In genomic region chr3:81476652-81477051, GRCh38 we compare ENCODE assay signal across 23 cellular contexts.
"Had no signal": no experiment of that assay in that cellular context is flagged by ENCODE, and none has a peak within 500 bp of the region (broad histone marks: within the 10 kb centered on the region; RNA-seq: fewer than 3 reads in every experiment).

No MANE protein-coding gene starts in this region.

- H3K4me1 Mint-ChIP-seq: activated naive CD8-positive, alpha-beta T cell treated with anti-CD3 and anti-CD28 coated beads for 36 hours; nephron; stimulated activated effector memory CD8-positive, alpha-beta T cell treated with anti-CD3 and anti-CD28 coated beads, Interleukin-12 subunit alpha, Interleukin-12 subunit beta, amount 100 ng/mL, for 72 hours had no signal

- DNase-seq: activated CD4-positive, alpha-beta memory T cell treated with anti-CD3 and anti-CD28 coated beads for 36 hours; activated CD4-positive, alpha-beta T cell treated with anti-CD3 and anti-CD28 coated beads for 4 hours; activated CD8-positive, alpha-beta memory T cell treated with anti-CD3 and anti-CD28 coated beads, Interleukin-2, amount 50 U/mL, for 4 hours; activated effector memory CD4-positive, alpha-beta T cell treated with anti-CD3 and anti-CD28 coated beads, Interleukin-2, amount 50 U/mL, for 16 hours; activated naive CD4-positive, alpha-beta T cell treated with anti-CD3 and anti-CD28 coated beads for 36 hours; activated naive CD8-positive, alpha-beta T cell treated with anti-CD3 and anti-CD28 coated beads for 36 hours; activated T-cell treated with anti-CD3 and anti-CD28 coated beads, Interleukin-2, amount 50 U/mL, for 1 hour; adrenal gland; aorta; body of pancreas; effector CD8-positive, alpha-beta T cell; esophagus squamous epithelium; foreskin melanocyte; left lung; mesendoderm; stimulated activated CD4-positive, alpha-beta T cell treated with anti-CD3 and anti-CD28 coated beads, Interleukin-4, amount 100 ng/mL, for 24 hours; trophoblast cell; uterus had no signal

- H3K27me3 Mint-ChIP-seq: activated CD4-positive, alpha-beta memory T cell treated with anti-CD3 and anti-CD28 coated beads for 36 hours; stimulated activated naive CD8-positive, alpha-beta T cell treated with anti-CD3 and anti-CD28 coated beads, Interleukin-15, Interleukin-2, amounts not matched to agents 100 ng/mL and 50 ng/mL, for 24 hours had no signal

- H3K4me3 Mint-ChIP-seq: activated CD4-positive, alpha-beta memory T cell treated with anti-CD3 and anti-CD28 coated beads for 36 hours; activated naive CD4-positive, alpha-beta T cell treated with anti-CD3 and anti-CD28 coated beads for 36 hours; activated naive CD8-positive, alpha-beta T cell treated with anti-CD3 and anti-CD28 coated beads for 36 hours; activated T-helper 1 cell treated with anti-CD3 and anti-CD28 coated beads, Interleukin-12 subunit alpha, Interleukin-12 subunit beta, Interleukin-2, Interleukin-4 antibody, amounts not matched to agents 30 ng/mL and 10 ng/mL and 1 ng/mL, durations not matched to agents 14 hours and 24 hours and 36 hours; nephron; stimulated activated effector memory CD8-positive, alpha-beta T cell treated with anti-CD3 and anti-CD28 coated beads, Interleukin-12 subunit alpha, Interleukin-12 subunit beta, amount 100 ng/mL, for 72 hours; stimulated activated naive CD8-positive, alpha-beta T cell treated with anti-CD3 and anti-CD28 coated beads, Interleukin-15, Interleukin-2, amounts not matched to agents 100 ng/mL and 50 ng/mL, for 24 hours had no signal

- H3K9me3 Mint-ChIP-seq: activated naive CD4-positive, alpha-beta T cell treated with anti-CD3 and anti-CD28 coated beads for 36 hours; activated naive CD8-positive, alpha-beta T cell treated with anti-CD3 and anti-CD28 coated beads for 36 hours; activated T-helper 1 cell treated with anti-CD3 and anti-CD28 coated beads, Interleukin-12 subunit alpha, Interleukin-12 subunit beta, Interleukin-2, Interleukin-4 antibody, amounts not matched to agents 30 ng/mL and 10 ng/mL and 1 ng/mL, durations not matched to agents 14 hours and 24 hours and 36 hours; nephron; stimulated activated naive CD8-positive, alpha-beta T cell treated with anti-CD3 and anti-CD28 coated beads, Interleukin-15, Interleukin-2, amounts not matched to agents 100 ng/mL and 50 ng/mL, for 24 hours had no signal

- H3K27ac Mint-ChIP-seq: activated CD4-positive, alpha-beta memory T cell treated with anti-CD3 and anti-CD28 coated beads for 36 hours; activated naive CD4-positive, alpha-beta T cell treated with anti-CD3 and anti-CD28 coated beads for 36 hours; activated naive CD8-positive, alpha-beta T cell treated with anti-CD3 and anti-CD28 coated beads for 36 hours; activated T-helper 1 cell treated with anti-CD3 and anti-CD28 coated beads, Interleukin-12 subunit alpha, Interleukin-12 subunit beta, Interleukin-2, Interleukin-4 antibody, amounts not matched to agents 30 ng/mL and 10 ng/mL and 1 ng/mL, durations not matched to agents 14 hours and 24 hours and 36 hours; nephron; stimulated activated effector memory CD8-positive, alpha-beta T cell treated with anti-CD3 and anti-CD28 coated beads, Interleukin-12 subunit alpha, Interleukin-12 subunit beta, amount 100 ng/mL, for 72 hours; stimulated activated naive CD8-positive, alpha-beta T cell treated with anti-CD3 and anti-CD28 coated beads, Interleukin-15, Interleukin-2, amounts not matched to agents 100 ng/mL and 50 ng/mL, for 24 hours had no signal

- ATAC-seq: body of pancreas; left lung; sciatic nerve; stimulated activated effector memory CD8-positive, alpha-beta T cell treated with anti-CD3 and anti-CD28 coated beads, Interleukin-12 subunit alpha, Interleukin-12 subunit beta, amount 100 ng/mL, for 72 hours had no signal

- H3K36me3 Mint-ChIP-seq: activated CD4-positive, alpha-beta memory T cell treated with anti-CD3 and anti-CD28 coated beads for 36 hours; activated naive CD8-positive, alpha-beta T cell treated with anti-CD3 and anti-CD28 coated beads for 36 hours; stimulated activated effector memory CD8-positive, alpha-beta T cell treated with anti-CD3 and anti-CD28 coated beads, Interleukin-12 subunit alpha, Interleukin-12 subunit beta, amount 100 ng/mL, for 72 hours had no signal
